Comparison of ENCODE assay signal across 17 cellular contexts in the genomic region with DNA sequence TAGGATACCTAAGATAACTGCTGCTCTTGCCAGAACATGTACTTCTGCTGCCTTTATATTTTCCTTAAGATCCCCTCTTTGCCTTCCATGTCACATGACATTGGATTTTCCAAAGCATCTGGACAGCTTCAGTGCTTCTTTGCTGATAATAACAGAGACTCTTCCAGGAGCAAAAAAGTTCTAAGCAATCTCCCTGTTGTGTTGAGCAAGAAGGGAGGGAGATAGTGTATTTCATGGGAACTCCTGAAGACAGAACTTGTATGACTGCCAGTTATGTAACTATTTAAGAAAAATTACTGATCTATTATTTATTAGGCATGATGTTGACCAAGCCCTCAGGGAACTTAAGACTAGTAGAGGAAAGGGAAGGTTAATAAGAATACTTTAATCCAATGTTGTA.
"Had no signal": no experiment of that assay in that cellular context is flagged by ENCODE, and none has a peak within 500 bp of the region (broad histone marks: within the 10 kb centered on the region; RNA-seq: fewer than 3 reads in every experiment).

No MANE protein-coding gene starts in this region.

- H3K27me3 ChIP-seq: dorsolateral prefrontal cortex, esophagus muscularis mucosa, foreskin keratinocyte, gastroesophageal sphincter, heart left ventricle, left lung had no signal

- DNase-seq: dermis blood vessel endothelial cell; dorsolateral prefrontal cortex; effector CD4-positive, alpha-beta T cell; effector memory CD4-positive, alpha-beta T cell; foreskin keratinocyte; heart left ventricle; hippocampal formation; left cardiac atrium; left lung; left ventricle myocardium superior; lower lobe of right lung; mesendoderm; midbrain; naive thymus-derived CD4-positive, alpha-beta T cell had no signal

- H3K36me3 ChIP-seq: esophagus muscularis mucosa, gastroesophageal sphincter, heart left ventricle, left lung, lower lobe of right lung had no signal

- H3K4me3 Mint-ChIP-seq: naive thymus-derived CD4-positive, alpha-beta T cell had no signal

- H3K4me1 ChIP-seq: esophagus muscularis mucosa, foreskin keratinocyte, gastroesophageal sphincter, heart left ventricle, left lung, lower lobe of right lung had no signal

- ATAC-seq: foreskin keratinocyte; gastroesophageal sphincter; heart left ventricle; left cardiac atrium; left lung; left ventricle myocardium superior; lower lobe of right lung; naive thymus-derived CD4-positive, alpha-beta T cell had no signal

- H3K27ac Mint-ChIP-seq: naive thymus-derived CD4-positive, alpha-beta T cell had no signal

- H3K4me1 Mint-ChIP-seq: naive thymus-derived CD4-positive, alpha-beta T cell had no signal

- H3K27ac ChIP-seq: coronary artery, esophagus muscularis mucosa, foreskin keratinocyte, gastroesophageal sphincter, heart left ventricle, left lung, lower lobe of right lung had no signal

- H3K4me3 ChIP-seq: coronary artery, dorsolateral prefrontal cortex, esophagus muscularis mucosa, gastroesophageal sphincter, heart left ventricle, left lung, lower lobe of right lung had no signal
